In genomic region chr4:110354460-110354859, GRCh38 we compare ENCODE assay signal across 25 cellular contexts.
"Had no signal": no experiment of that assay in that cellular context is flagged by ENCODE, and none has a peak within 500 bp of the region (broad histone marks: within the 10 kb centered on the region; RNA-seq: fewer than 3 reads in every experiment).

No MANE protein-coding gene starts in this region.

- DNase-seq: activated B cell treated with CpG ODN at 0.5 μM for 24 hours; activated CD4-positive, alpha-beta memory T cell treated with anti-CD3 and anti-CD28 coated beads for 36 hours; activated CD4-positive, alpha-beta T cell treated with anti-CD3 and anti-CD28 coated beads for 1 hour; activated CD4-positive, alpha-beta T cell treated with anti-CD3 and anti-CD28 coated beads, Interleukin-2, amount 10 ng/mL, durations not matched to agents 7 days and 5 days; activated CD8-positive, alpha-beta memory T cell treated with anti-CD3 and anti-CD28 coated beads for 24 hours; activated effector memory CD4-positive, alpha-beta T cell treated with anti-CD3 and anti-CD28 coated beads, Interleukin-2, amount 50 U/mL, for 16 hours; activated naive CD4-positive, alpha-beta T cell treated with anti-CD3 and anti-CD28 coated beads for 36 hours; activated naive CD8-positive, alpha-beta T cell treated with anti-CD3 and anti-CD28 coated beads for 36 hours; activated T-cell treated with anti-CD3 and anti-CD28 coated beads, Interleukin-2, amount 50 U/mL, for 4 hours; anterior cingulate cortex; caudate nucleus; MM.1S; NCI-H1105; NCI-H1436; NCI-H1694 treated with DMSO at 0.1 percent for 48 hours; NCI-H2029 treated with DMSO at 0.1 percent for 48 hours; NCI-H345; NCI-H510A; NCI-H526 treated with DMSO at 0.1 percent for 48 hours; NCI-H82; SIG-M5; T-helper 2 cell; T1000 had no signal

- FAIRE-seq: RCC 7860, TTC549 had no signal

- ATAC-seq: activated T-cell treated with anti-CD3 and anti-CD28 coated beads, Interleukin-2, amount 50 U/mL, for 4 hours had no signal
